28 cellular contexts compared by ENCODE assay signal in the genomic region with DNA sequence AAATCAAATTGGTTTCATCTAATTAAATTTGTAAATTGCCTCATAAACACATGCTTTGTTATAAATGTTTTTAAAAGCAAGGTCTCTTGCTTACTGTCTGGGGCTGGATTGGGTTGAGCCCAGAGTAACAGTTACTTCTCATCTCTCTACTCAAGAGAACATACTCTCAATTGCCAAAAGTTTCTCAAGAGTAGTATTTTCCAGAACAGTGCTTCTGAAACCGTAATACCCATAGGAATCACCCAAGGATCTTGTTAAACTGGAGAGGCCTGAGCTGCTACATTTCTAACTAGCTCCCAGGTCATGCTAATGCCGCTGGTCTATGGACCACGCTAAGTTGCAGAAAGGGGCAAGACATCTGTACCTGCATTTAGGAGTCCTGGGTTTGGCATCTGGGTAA.
"Had no signal": no experiment of that assay in that cellular context is flagged by ENCODE, and none has a peak within 500 bp of the region (broad histone marks: within the 10 kb centered on the region; RNA-seq: fewer than 3 reads in every experiment).

No MANE protein-coding gene starts in this region.

- H3K9me3 Mint-ChIP-seq: mesothelial cell of epicardium, neural crest cell, type B pancreatic cell had no signal

- H3K36me3 ChIP-seq: esophagus squamous epithelium, neutrophil, pancreas, sigmoid colon, stomach, tibial artery had no signal

- H3K27ac Mint-ChIP-seq: mesothelial cell of epicardium; naive B cell; natural killer cell treated with Interleukin-12 subunit alpha and Interleukin-12 subunit beta and Interleukin-15 and Interleukin-18, amount 100 ng/mL, for 72 hours; stimulated activated effector memory CD8-positive, alpha-beta T cell treated with anti-CD3 and anti-CD28 coated beads, Interleukin-12 subunit alpha, Interleukin-12 subunit beta, amount 100 ng/mL, for 72 hours; type B pancreatic cell had no signal

- ATAC-seq: mucosa of descending colon; natural killer cell treated with Interleukin-12 subunit alpha and Interleukin-12 subunit beta and Interleukin-15 and Interleukin-18, amount 100 ng/mL, for 72 hours; pancreas; stimulated activated effector memory CD8-positive, alpha-beta T cell treated with anti-CD3 and anti-CD28 coated beads, Interleukin-12 subunit alpha, Interleukin-12 subunit beta, amount 100 ng/mL, for 72 hours had no signal

- H3K27me3 ChIP-seq: esophagus squamous epithelium, neutrophil, sigmoid colon, stomach, testis, tibial artery had no signal

- H3K27me3 Mint-ChIP-seq: naive B cell had no signal

- H3K4me1 ChIP-seq: esophagus squamous epithelium, pancreas, stomach, testis had no signal

- H3K9me3 ChIP-seq: esophagus squamous epithelium, mucosa of descending colon, neutrophil, pancreas, sigmoid colon, stomach, testis, tibial artery had no signal

- H3K36me3 Mint-ChIP-seq: mesothelial cell of epicardium; naive B cell; natural killer cell treated with Interleukin-12 subunit alpha and Interleukin-12 subunit beta and Interleukin-15 and Interleukin-18, amount 100 ng/mL, for 72 hours; stimulated activated effector memory CD8-positive, alpha-beta T cell treated with anti-CD3 and anti-CD28 coated beads, Interleukin-12 subunit alpha, Interleukin-12 subunit beta, amount 100 ng/mL, for 72 hours; type B pancreatic cell had no signal

- H3K4me1 Mint-ChIP-seq: mesothelial cell of epicardium; naive B cell; stimulated activated effector memory CD8-positive, alpha-beta T cell treated with anti-CD3 and anti-CD28 coated beads, Interleukin-12 subunit alpha, Interleukin-12 subunit beta, amount 100 ng/mL, for 72 hours had no signal

- H3K4me3 Mint-ChIP-seq: mesothelial cell of epicardium; naive B cell; natural killer cell treated with Interleukin-12 subunit alpha and Interleukin-12 subunit beta and Interleukin-15 and Interleukin-18, amount 100 ng/mL, for 72 hours; neural crest cell; stimulated activated effector memory CD8-positive, alpha-beta T cell treated with anti-CD3 and anti-CD28 coated beads, Interleukin-12 subunit alpha, Interleukin-12 subunit beta, amount 100 ng/mL, for 72 hours; type B pancreatic cell had no signal

- H3K27ac ChIP-seq: coronary artery, esophagus squamous epithelium, neutrophil, pancreas, sigmoid colon, stomach, testis, tibial artery had no signal

- DNase-seq: dermis blood vessel endothelial cell; effector memory CD4-positive, alpha-beta T cell; esophagus squamous epithelium; foreskin melanocyte; head of caudate nucleus; hippocampal formation; islet precursor cell; kidney glomerular epithelial cell; mesenchymal stem cell; mucosa of descending colon; naive B cell; pancreas; retina; sigmoid colon; stimulated activated CD4-positive, alpha-beta T cell treated with anti-CD3 and anti-CD28 coated beads, Interleukin-2, amount 100 ng/mL, for 24 hours; stimulated activated CD4-positive, alpha-beta T cell treated with anti-CD3 and anti-CD28 coated beads, Interleukin-4, amount 100 ng/mL, for 24 hours; stimulated activated naive CD4-positive, alpha-beta T cell treated with Interleukin-2 at 50 U/mL for 16 hours; stomach; substantia nigra; testis; tibial artery had no signal

- H3K4me3 ChIP-seq: coronary artery, esophagus squamous epithelium, mucosa of descending colon, pancreas, sigmoid colon, stomach, testis, tibial artery had no signal
